ENCODE assay signal across 1 cellular context in genomic region chr10:87500646-87501048, GRCh38.
TF ChIP-seq lines count a peak whose summit lies in the region.

No MANE protein-coding gene starts in this region.

TF ChIP-seq in HepG2, 621 proteins besides CTCF, POLR2A, EP300 and RAD21 (continued from another document and continues in another):
- TF ChIP-seq NFRKB (IDR thresholded peaks at IDR 0.05), result no peak
- TF ChIP-seq ZMAT3 (CRISPR knock-in tag; conservative IDR thresholded peaks at IDR 0.05), result peak; percentile 82; the same call in 1 of the 2 replicates
- peak; percentile 62; the same call in 1 of the 2 replicates for TF ChIP-seq JUN (CRISPR knock-in tag; IDR thresholded peaks at IDR 0.05)
- TF ChIP-seq KLF12 (CRISPR knock-in tag; IDR thresholded peaks at IDR 0.05; ENCODE audit: borderline replicate concordance), result no peak
- peak; percentile 94; the same call in 1 of the 2 replicates for TF ChIP-seq ZSCAN5A (CRISPR knock-in tag; IDR thresholded peaks at IDR 0.05; ENCODE audit: borderline replicate concordance)
- no peak for TF ChIP-seq SNAI1 (CRISPR knock-in tag; IDR thresholded peaks at IDR 0.05; ENCODE audit: borderline replicate concordance)
- peak; percentile 66; the same call in 1 of the 2 replicates for TF ChIP-seq CBFB (CRISPR knock-in tag; IDR thresholded peaks at IDR 0.05)
- TF ChIP-seq ZNF83 (CRISPR knock-in tag; IDR thresholded peaks at IDR 0.05; ENCODE audit: borderline replicate concordance), result no peak
- no peak for TF ChIP-seq ETS1 (CRISPR knock-in tag; IDR thresholded peaks at IDR 0.05)
- no peak for TF ChIP-seq ISX (CRISPR knock-in tag; conservative IDR thresholded peaks at IDR 0.05)
- no peak for TF ChIP-seq ZNF776 (CRISPR knock-in tag; IDR thresholded peaks at IDR 0.05)
- TF ChIP-seq ZNF841 (CRISPR knock-in tag; IDR thresholded peaks at IDR 0.05; ENCODE audit: borderline replicate concordance), result peak; percentile 89; the same call in 1 of the 2 replicates
- TF ChIP-seq ZFY (CRISPR knock-in tag; IDR thresholded peaks at IDR 0.05), result peak; percentile 65
- TF ChIP-seq GTF3A (CRISPR knock-in tag; conservative IDR thresholded peaks at IDR 0.05), result no peak
- TF ChIP-seq HOXA7 (CRISPR knock-in tag; IDR thresholded peaks at IDR 0.05), result no peak
- TF ChIP-seq SRF (IDR thresholded peaks at IDR 0.05; ENCODE audit: low read depth, low read length), result 0 out of 2 replicates have a peak, but pooled peaks have one; percentile 27
- TF ChIP-seq FOXO4 (CRISPR knock-in tag; conservative IDR thresholded peaks at IDR 0.05), result no peak
- TF ChIP-seq POGK (CRISPR knock-in tag; conservative IDR thresholded peaks at IDR 0.05), result peak; percentile 93
- TF ChIP-seq KAT7 (CRISPR knock-in tag; IDR thresholded peaks at IDR 0.05; ENCODE audit: borderline replicate concordance), result peak; percentile 55; the same call in 1 of the 2 replicates
- no peak for TF ChIP-seq CHD4 (IDR thresholded peaks at IDR 0.05; ENCODE audit: borderline replicate concordance, low read length)
- TF ChIP-seq YY1 (IDR thresholded peaks at IDR 0.05; ENCODE audit: insufficient read depth, insufficient replicate concordance, low read depth, low read length), result no peak
- peak; percentile 77; the same call in 1 of the 2 replicates for TF ChIP-seq TFE3 (CRISPR knock-in tag; IDR thresholded peaks at IDR 0.05)
- peak; percentile 81 for TF ChIP-seq ZNF430 (CRISPR knock-in tag; IDR thresholded peaks at IDR 0.05)
- no peak for TF ChIP-seq LBX2 (CRISPR knock-in tag; IDR thresholded peaks at IDR 0.05; ENCODE audit: borderline replicate concordance)
- 0 out of 2 replicates have a peak, but pooled peaks have one; percentile 55 for TF ChIP-seq ARID2 (CRISPR knock-in tag; IDR thresholded peaks at IDR 0.05; ENCODE audit: borderline replicate concordance)
- TF ChIP-seq TAF1 (CRISPR knock-in tag; IDR thresholded peaks at IDR 0.05), result no peak
- peak; percentile 96 for TF ChIP-seq KDM6A (CRISPR knock-in tag; IDR thresholded peaks at IDR 0.05; ENCODE audit: low read depth)
- TF ChIP-seq NCOA5 (CRISPR knock-in tag; IDR thresholded peaks at IDR 0.05), result no peak
- TF ChIP-seq TIGD3 (CRISPR knock-in tag; IDR thresholded peaks at IDR 0.05; ENCODE audit: borderline replicate concordance), result no peak
- TF ChIP-seq CREB3 (CRISPR knock-in tag; IDR thresholded peaks at IDR 0.05), result no peak
- TF ChIP-seq USF2 (IDR thresholded peaks at IDR 0.05; ENCODE audit: low read depth, low read length), result no peak
- no peak for TF ChIP-seq USF2 (CRISPR knock-in tag; IDR thresholded peaks at IDR 0.05; ENCODE audit: borderline replicate concordance)
- 0 out of 2 replicates have a peak, but pooled peaks have one; percentile 77 for TF ChIP-seq ZNF747 (CRISPR knock-in tag; IDR thresholded peaks at IDR 0.05; ENCODE audit: borderline replicate concordance)
- peak; percentile 96 for TF ChIP-seq PITX1 (CRISPR knock-in tag; IDR thresholded peaks at IDR 0.05)
- TF ChIP-seq ZNF180 (CRISPR knock-in tag; IDR thresholded peaks at IDR 0.05; ENCODE audit: borderline replicate concordance, low read depth), result no peak
- no peak for TF ChIP-seq ZNF883 (CRISPR knock-in tag; IDR thresholded peaks at IDR 0.05; ENCODE audit: not compliant biosample characterization)
- TF ChIP-seq ZNF512B (CRISPR knock-in tag; IDR thresholded peaks at IDR 0.05; ENCODE audit: borderline replicate concordance), result no peak; the same call in 1 of the 2 replicates
- TF ChIP-seq GLI4 (CRISPR knock-in tag; IDR thresholded peaks at IDR 0.05; ENCODE audit: borderline replicate concordance), result no peak
- TF ChIP-seq GABPB1 (CRISPR knock-in tag; IDR thresholded peaks at IDR 0.05), result peak; percentile 25; the same call in 1 of the 2 replicates
- peak; percentile 82 for TF ChIP-seq HINFP (CRISPR knock-in tag; IDR thresholded peaks at IDR 0.05; ENCODE audit: low read depth)
- TF ChIP-seq GABPA (IDR thresholded peaks at IDR 0.05; ENCODE audit: low read depth, low read length), result no peak
- peak; percentile 72 for TF ChIP-seq GABPA (CRISPR knock-in tag; IDR thresholded peaks at IDR 0.05; ENCODE audit: low read depth)
- no peak for TF ChIP-seq PRPF4 (IDR thresholded peaks at IDR 0.05; ENCODE audit: low read depth, low read length, poor library complexity, severe bottlenecking)
- TF ChIP-seq SIX4 (CRISPR knock-in tag; IDR thresholded peaks at IDR 0.05), result peak; percentile 88
- no peak for TF ChIP-seq HNRNPK (IDR thresholded peaks at IDR 0.05; ENCODE audit: low read depth, low read length, poor library complexity, severe bottlenecking)
